ENCODE assay signal across 2 cellular contexts in genomic region chr18:68241881-68242280, GRCh38.
TF ChIP-seq lines count a peak whose summit lies in the region.

No MANE protein-coding gene starts in this region.

TF ChIP-seq in HepG2, 621 proteins besides CTCF, POLR2A, EP300 and RAD21 (continued from another document):
- TF ChIP-seq, protein P1, sequence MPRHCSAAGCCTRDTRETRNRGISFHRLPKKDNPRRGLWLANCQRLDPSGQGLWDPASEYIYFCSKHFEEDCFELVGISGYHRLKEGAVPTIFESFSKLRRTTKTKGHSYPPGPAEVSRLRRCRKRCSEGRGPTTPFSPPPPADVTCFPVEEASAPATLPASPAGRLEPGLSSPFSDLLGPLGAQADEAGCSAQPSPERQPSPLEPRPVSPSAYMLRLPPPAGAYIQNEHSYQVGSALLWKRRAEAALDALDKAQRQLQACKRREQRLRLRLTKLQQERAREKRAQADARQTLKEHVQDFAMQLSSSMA (CRISPR knock-in tag; IDR thresholded peaks at IDR 0.05) = no peak
- TF ChIP-seq MAFK (conservative IDR thresholded peaks at IDR 0.05 in 1 of 2, IDR thresholded peaks at IDR 0.05 in 1 of 2; ENCODE audit: low read length in 2 of 2) (peak; percentile 87 to 88), ZFX (CRISPR knock-in tag; IDR thresholded peaks at IDR 0.05; ENCODE audit: low read depth) (no peak)
TF ChIP-seq in HepG2: peak in this region for 2.

TF ChIP-seq in IMR-90, 13 proteins besides CTCF, POLR2A, EP300 and RAD21 (continued from another document):
- no peak for TF ChIP-seq RCOR1 (IDR thresholded peaks at IDR 0.05; ENCODE audit: insufficient replicate concordance, low read length)
- no peak for TF ChIP-seq SMC3 (IDR thresholded peaks at IDR 0.05; ENCODE audit: low read depth, low read length)
- no peak for TF ChIP-seq CEBPB (IDR thresholded peaks at IDR 0.05; ENCODE audit: low read depth, low read length)
- no peak for TF ChIP-seq MAZ (IDR thresholded peaks at IDR 0.05; ENCODE audit: borderline replicate concordance, low read depth, low read length)
- TF ChIP-seq MAFK (IDR thresholded peaks at IDR 0.05; ENCODE audit: low read depth, low read length) = peak; percentile 68
